In genomic region chr19:33177417-33177976, GRCh38 we compare ENCODE assay signal across 8 cellular contexts. TPM values are rescaled to one million over a fixed set of nuclear protein-coding genes. Genes with fewer than 3 reads are reported as not detected.
A peak's percentile ranks its signal among the peaks of the same experiment; 100 is the strongest.
DNase-seq lines count a peak whose midpoint lies in the region; ATAC-seq and TF ChIP-seq lines count a peak whose summit lies in the region.

No MANE protein-coding gene starts in this region.

- H3K27me3 ChIP-seq in ACC112 (ENCODE audit: insufficient read depth, low read length) (no peaks in the 10 kb centered on the region), GM06990 (replicated peaks; ENCODE audit: control insufficient read depth, insufficient read depth, low read length) (no peaks in the 10 kb centered on the region), SK-N-SH (ENCODE audit: insufficient read depth) (no peaks in the 10 kb centered on the region), neural progenitor cell (peaks cover 18% of the 10 kb centered on the region)

- peaks cover 15% of the 10 kb centered on the region for H3K4me1 Mint-ChIP-seq in endothelial cell (ENCODE audit: unreplicated experiment)
- peaks cover 37% of the 10 kb centered on the region for H3K4me1 Mint-ChIP-seq in neural progenitor cell

- no peak for DNase-seq in GM06990 (ENCODE audit: extremely low read depth, insufficient read length)
- peak; percentile 77 for DNase-seq in SK-N-SH
- DNase-seq in endothelial cell (ENCODE audit: low spot score) = peak; percentile 66
- DNase-seq in neural progenitor cell (ENCODE audit: low spot score) = peak; percentile 79
- no peak for DNase-seq in NCI-H2196 (lab: John Stamatoyannopoulos, UW; ENCODE audit: unreplicated experiment)
- DNase-seq in NCI-H2196 treated with DMSO at 0.1 percent for 48 hours (lab: John Stamatoyannopoulos, UW; ENCODE audit: unreplicated experiment) = no peak

- H3K27ac Mint-ChIP-seq in endothelial cell (ENCODE audit: unreplicated experiment) = peak overlapping the region; percentile 44
- peak overlapping the region; percentile 37 for H3K27ac Mint-ChIP-seq in neural progenitor cell

- H4K20me1 ChIP-seq in SK-N-SH (ENCODE audit: insufficient read depth) (no peaks in the 10 kb centered on the region), neural progenitor cell (ENCODE audit: low read depth) (no peaks in the 10 kb centered on the region)

- H3K9me3 Mint-ChIP-seq in endothelial cell (ENCODE audit: unreplicated experiment) (no peaks in the 10 kb centered on the region), neural progenitor cell (peaks cover 4% of the 10 kb centered on the region)

- H3K9me3 ChIP-seq in SK-N-SH = no peaks in the 10 kb centered on the region
- no peaks in the 10 kb centered on the region for H3K9me3 ChIP-seq in neural progenitor cell (ENCODE audit: low read depth)

- H2AFZ ChIP-seq in ACC112 (ENCODE audit: low read length, unreplicated experiment) (no peak overlapping the region), SK-N-SH (ENCODE audit: low read depth) (peak overlapping the region; percentile 89), neural progenitor cell (replicated peaks) (peak overlapping the region; percentile 88)

- H3K36me3 Mint-ChIP-seq in endothelial cell (ENCODE audit: low read depth, unreplicated experiment) = peaks cover 4% of the 10 kb centered on the region
- H3K36me3 Mint-ChIP-seq in neural progenitor cell = peaks cover 3% of the 10 kb centered on the region

- peak; percentile 44 for TF ChIP-seq RAD21 in SK-N-SH (IDR thresholded peaks at IDR 0.05; ENCODE audit: low read length)

- peaks cover 11% of the 10 kb centered on the region for H3F3A ChIP-seq in SK-N-SH (replicated peaks; ENCODE audit: insufficient read depth)
- peaks cover 20% of the 10 kb centered on the region for H3F3A ChIP-seq in neural progenitor cell (ENCODE audit: low read depth)

- CTCF ChIA-PET in SK-N-SH (lab: Yijun Ruan, JAX) = interaction anchor here (0.8 to 4.4 kb wide), 28 partner anchors 8 to 229 kb away, joined by 3 to 27 read pairs (median 4); no protein-coding TSS in a partner anchor

- no peak for TF ChIP-seq EP300 in SK-N-SH (IDR thresholded peaks at IDR 0.05; ENCODE audit: borderline replicate concordance in 1 of 2, low read depth in 1 of 2, low read length in 1 of 2)

- H3K36me3 ChIP-seq in ACC112 (ENCODE audit: insufficient read depth, low read length) = no peaks in the 10 kb centered on the region
- peaks cover 1% of the 10 kb centered on the region; the same call in 1 of the 2 replicates for H3K36me3 ChIP-seq in GM06990 (ENCODE audit: control insufficient read depth, insufficient read depth, low read length)
- no peaks in the 10 kb centered on the region for H3K36me3 ChIP-seq in SK-N-SH (replicated peaks in 1 of 2; ENCODE audit: control insufficient read depth in 1 of 2, insufficient read depth in 2 of 2, low read length in 1 of 2)
- H3K36me3 ChIP-seq in neural progenitor cell = no peaks in the 10 kb centered on the region

- H3K27me3 Mint-ChIP-seq in endothelial cell (ENCODE audit: unreplicated experiment) (peaks cover 13% of the 10 kb centered on the region), neural progenitor cell (ENCODE audit: insufficient read depth, low read depth) (peaks cover 15% of the 10 kb centered on the region)

- H3K4me3 Mint-ChIP-seq in endothelial cell (ENCODE audit: unreplicated experiment) = peak overlapping the region; percentile 89
- peak overlapping the region; percentile 88 for H3K4me3 Mint-ChIP-seq in neural progenitor cell

- peaks cover 10% of the 10 kb centered on the region for H3K4me1 ChIP-seq in ACC112 (ENCODE audit: control insufficient read depth, insufficient read depth, low read length, unreplicated experiment)
- H3K4me1 ChIP-seq in SK-N-SH (ENCODE audit: control insufficient read depth in 1 of 2, insufficient read depth in 2 of 2, low read depth in 1 of 2, low read length in 1 of 2) = peaks cover 0 to 19% of the 10 kb centered on the region in 2 experiments; a peak in 2 of 4 replicates
- peaks cover 14% of the 10 kb centered on the region for H3K4me1 ChIP-seq in neural progenitor cell

- 0% methylated on average over 13 of the region's 38 CpGs for WGBS in SK-N-SH (ENCODE audit: low lambda C conversion rate)

- H3K27ac ChIP-seq in ACC112 (ENCODE audit: low read depth, low read length) (no peak overlapping the region), SK-N-SH (ENCODE audit: low read depth in 2 of 2, low read length in 1 of 2) (peak overlapping the region; percentile 83 to 98), neural progenitor cell (no peak overlapping the region)

- H3K4me2 ChIP-seq in SK-N-SH = peak overlapping the region; percentile 97
- H3K4me2 ChIP-seq in neural progenitor cell = peak overlapping the region; percentile 85

- POLR2A ChIA-PET in SK-N-SH (lab: Yijun Ruan, JAX) = interaction anchor here (0.6 to 3.0 kb wide), 14 partner anchors 11 to 443 kb away, joined by 3 to 21 read pairs (median 4); no protein-coding TSS in a partner anchor

- ATAC-seq in HG03135 (IDR thresholded peaks at IDR 0.05; ENCODE audit: unreplicated experiment) = peak; percentile 31

- H3K79me2 ChIP-seq in ACC112 (ENCODE audit: control insufficient read depth, insufficient read depth, low read length, unreplicated experiment) (no peaks in the 10 kb centered on the region), SK-N-SH (ENCODE audit: insufficient read depth) (peaks cover 12% of the 10 kb centered on the region; the same call in 1 of the 2 replicates), neural progenitor cell (ENCODE audit: low read depth) (peaks cover 9% of the 10 kb centered on the region)

- H3K4me3 ChIP-seq in ACC112 (ENCODE audit: low read depth, low read length) (peak overlapping the region; percentile 63), GM06990 (replicated peaks; ENCODE audit: low read depth, low read length) (peak overlapping the region; percentile 54), SK-N-SH (ENCODE audit: low read depth in 2 of 2, low read length in 1 of 2) (peak overlapping the region; percentile 76 to 80), neural progenitor cell (peak overlapping the region; percentile 76)

- TF ChIP-seq CTCF in GM06990 (IDR thresholded peaks at IDR 0.05; ENCODE audit: insufficient read depth, low read length, poor library complexity, severe bottlenecking) (peak; percentile 35), SK-N-SH (IDR thresholded peaks at IDR 0.05) (peak; percentile 52), endothelial cell (IDR thresholded peaks at IDR 0.05; ENCODE audit: unreplicated experiment) (peak; percentile 63), neural progenitor cell (IDR thresholded peaks at IDR 0.05) (peak; percentile 39)

- no peaks in the 10 kb centered on the region for H3K9me2 ChIP-seq in SK-N-SH

- H3K9ac ChIP-seq in SK-N-SH = peak overlapping the region; percentile 48; the same call in 1 of the 2 replicates
- H3K9ac ChIP-seq in neural progenitor cell = no peak overlapping the region

TF ChIP-seq in SK-N-SH, 30 proteins besides CTCF, POLR2A, EP300 and RAD21:
- TF ChIP-seq MXI1 (IDR thresholded peaks at IDR 0.05; ENCODE audit: low read depth, low read length) (peak; percentile 71; the same call in 1 of the 2 replicates), SIN3A (IDR thresholded peaks at IDR 0.05; ENCODE audit: borderline replicate concordance, low read depth, low read length) (0 out of 2 replicates have a peak, but pooled peaks have one; percentile 2), RXRA (IDR thresholded peaks at IDR 0.05; ENCODE audit: borderline replicate concordance, low read depth) (no peak)

RNA-seq across cellular contexts. Expression of gene LRP3, which starts 16.6 kb away (rescaled TPM):
- polyA plus RNA-seq in SK-N-SH (2012; rRNA removed) = 7.5 and 8.2 TPM in 2 replicates
- polyA plus RNA-seq in SK-N-SH (2012; cell fraction: cytosol; rRNA removed) = 3.6 and 7.8 TPM in 2 replicates
- polyA plus RNA-seq in SK-N-SH (2012; cell fraction: nucleus; rRNA removed) = 8.9 and 11.2 TPM in 2 replicates
- total RNA-seq in endothelial cell (ENCODE audit: unreplicated experiment) (5.4 TPM), neural progenitor cell (ENCODE audit: low replicate concordance) (7.5 and 40.0 TPM in 2 replicates)

RNA-seq across cellular contexts. Expression of gene WDR88, which starts 45.6 kb away (rescaled TPM):
- polyA plus RNA-seq in SK-N-SH (2012; rRNA removed) = 0.03 TPM in 1 of 2 replicates, not detected in the other
- not detected in 2 replicates for polyA plus RNA-seq in SK-N-SH (2012; cell fraction: cytosol; rRNA removed)
- 0.02 TPM in 1 of 2 replicates, not detected in the other for polyA plus RNA-seq in SK-N-SH (2012; cell fraction: nucleus; rRNA removed)
- total RNA-seq in endothelial cell (ENCODE audit: unreplicated experiment) (not detected), neural progenitor cell (ENCODE audit: low replicate concordance) (not detected in 2 replicates)

RNA-seq across cellular contexts. Expression of gene SLC7A10, which starts 48.2 kb away (rescaled TPM):
- 0.02 TPM in 1 of 2 replicates, not detected in the other for polyA plus RNA-seq in SK-N-SH (2012; rRNA removed)
- polyA plus RNA-seq in SK-N-SH (2012; cell fraction: cytosol; rRNA removed) = not detected in 2 replicates
- polyA plus RNA-seq in SK-N-SH (2012; cell fraction: nucleus; rRNA removed) = 0.07 TPM in 1 of 2 replicates, not detected in the other
- 4.4 TPM for total RNA-seq in endothelial cell (ENCODE audit: unreplicated experiment)
- total RNA-seq in neural progenitor cell (ENCODE audit: low replicate concordance) = 0.79 and 0.81 TPM in 2 replicates

Comparison
In these comparisons a context has a peak if more than half of its experiments do, and no peak if none do; other contexts are left out.
1. H3K27ac ChIP-seq: peak in SK-N-SH (2 of 2); none in ACC112 (single experiment) and neural progenitor cell (single experiment).
2. DNase-seq: peak in SK-N-SH (single experiment), endothelial cell (single experiment) and neural progenitor cell (single experiment); none in GM06990 (single experiment), NCI-H2196 (single experiment) and NCI-H2196 treated with DMSO at 0.1 percent for 48 hours (single experiment).
3. Peak in every context shown above with its lines, with median percentiles within 50 percentile points of each other: H3K4me3 ChIP-seq and CTCF ChIP-seq.